22 cellular contexts compared by ENCODE assay signal in genomic region chr3:23822559-23822958, GRCh38. TPM values are rescaled to one million over a fixed set of nuclear protein-coding genes. Genes with fewer than 3 reads are reported as not detected.
A peak's percentile ranks its signal among the peaks of the same experiment; 100 is the strongest.
DNase-seq lines count a peak whose midpoint lies in the region; FAIRE-seq and TF ChIP-seq lines count a peak whose summit lies in the region.
"Had no signal": no experiment of that assay in that cellular context is flagged by ENCODE, and none has a peak within 500 bp of the region (broad histone marks: within the 10 kb centered on the region; RNA-seq: fewer than 3 reads in every experiment).

No MANE protein-coding gene starts in this region.

- H3K9me3 Mint-ChIP-seq in chondrocyte (ENCODE audit: low read depth) = no peaks in the 10 kb centered on the region
- H3K9me3 Mint-ChIP-seq: CD4-positive, alpha-beta T cell; CD8-positive, alpha-beta memory T cell had no signal

- H3K9me3 ChIP-seq in BLaER1 (no peaks in the 10 kb centered on the region), Karpas-422 (ENCODE audit: low read length) (no peaks in the 10 kb centered on the region)
- H3K9me3 ChIP-seq: BLaER1 treated with 17β-estradiol and CSF1 and Interleukin-3, amounts not matched to agents 10 nM and 100 nM had no signal

- no peak for FAIRE-seq in GM19239 (lab: Jason Lieb, UNC)
- FAIRE-seq: D721Med, GM12891, GM18507, H1 had no signal

- H3K27ac ChIP-seq in BLaER1 = no peak overlapping the region
- 0 out of 2 replicates have a peak overlapping the region, but pooled peaks have one; percentile 40 for H3K27ac ChIP-seq in Karpas-422 (ENCODE audit: low read length)
- H3K27ac ChIP-seq in VCaP = peak overlapping the region; percentile 56
- H3K27ac ChIP-seq: BLaER1 treated with 17β-estradiol and CSF1 and Interleukin-3, amounts not matched to agents 10 nM and 100 nM had no signal

- H3K4me1 Mint-ChIP-seq in chondrocyte (ENCODE audit: low read depth) = peaks cover 57% of the 10 kb centered on the region

- H3K79me2 ChIP-seq in Karpas-422 (ENCODE audit: low read length) = peaks cover 98% of the 10 kb centered on the region

- H2AFZ ChIP-seq in Karpas-422 (ENCODE audit: low read length) = no peak overlapping the region

- H3K27ac Mint-ChIP-seq in chondrocyte (ENCODE audit: unreplicated experiment) = peak overlapping the region; percentile 9
- H3K27ac Mint-ChIP-seq: B cell; CD4-positive, alpha-beta T cell; CD8-positive, alpha-beta memory T cell had no signal

- DNase-seq in Karpas-422 = no peak
- DNase-seq in chondrocyte (ENCODE audit: low spot score) = no peak
- no peak for DNase-seq in activated CD8-positive, alpha-beta memory T cell treated with anti-CD3 and anti-CD28 coated beads, Interleukin-2, amount 50 U/mL, for 4 hours
- no peak for DNase-seq in NOMO-1 treated with DMSO at 0.1 percent for 48 hours (lab: John Stamatoyannopoulos, UW; ENCODE audit: unreplicated experiment)
- no peak for DNase-seq in GM19239 (ENCODE audit: insufficient read length, low spot score)
- DNase-seq: CD4-positive, alpha-beta T cell; CD8-positive, alpha-beta memory T cell; DMS 273 treated with DMSO at 0.1 percent for 48 hours; DMS79; EL; GDM1; H7; HCEC 1CT had no signal

- H3K36me3 ChIP-seq in BLaER1 (peaks cover 51% of the 10 kb centered on the region), Karpas-422 (ENCODE audit: insufficient read depth, low read length) (peaks cover 11% of the 10 kb centered on the region; the same call in 1 of the 2 replicates)

- no peak overlapping the region for H3K9ac ChIP-seq in BLaER1
- H3K9ac ChIP-seq in Karpas-422 (ENCODE audit: low read length) = no peak overlapping the region
- H3K9ac ChIP-seq: BLaER1 treated with 17β-estradiol and CSF1 and Interleukin-3, amounts not matched to agents 10 nM and 100 nM had no signal

- no peaks in the 10 kb centered on the region for H3K27me3 ChIP-seq in BLaER1
- no peaks in the 10 kb centered on the region for H3K27me3 ChIP-seq in Karpas-422 (ENCODE audit: low read length)
- H3K27me3 ChIP-seq: BLaER1 treated with 17β-estradiol and CSF1 and Interleukin-3, amounts not matched to agents 10 nM and 100 nM had no signal

- H3K27me3 Mint-ChIP-seq in chondrocyte (ENCODE audit: low read depth) = no peaks in the 10 kb centered on the region
- H3K27me3 Mint-ChIP-seq: B cell; CD4-positive, alpha-beta T cell; CD8-positive, alpha-beta memory T cell had no signal

- H4K20me1 ChIP-seq in BLaER1 (peaks cover 100% of the 10 kb centered on the region), Karpas-422 (ENCODE audit: insufficient read depth, low read depth, low read length) (peaks cover 61% of the 10 kb centered on the region)

- no peak overlapping the region for H3K4me3 ChIP-seq in BLaER1
- H3K4me3 ChIP-seq in Karpas-422 (ENCODE audit: low read length) = no peak overlapping the region
- H3K4me3 ChIP-seq: BLaER1 treated with 17β-estradiol and CSF1 and Interleukin-3, amounts not matched to agents 10 nM and 100 nM had no signal

- H3K4me2 ChIP-seq in BLaER1 (peak overlapping the region; percentile 17; the same call in 1 of the 2 replicates), Karpas-422 (ENCODE audit: low read depth, low read length, poor library complexity, severe bottlenecking) (no peak overlapping the region)

- H3K4me1 ChIP-seq in BLaER1 (peaks cover 96% of the 10 kb centered on the region), Karpas-422 (ENCODE audit: low read length) (peaks cover 93% of the 10 kb centered on the region)

- H3K36me3 Mint-ChIP-seq in chondrocyte (ENCODE audit: low read depth) = peaks cover 4% of the 10 kb centered on the region

- TF ChIP-seq CTCF in VCaP (conservative IDR thresholded peaks at IDR 0.05) (no peak), chondrocyte (IDR thresholded peaks at IDR 0.05) (no peak)

- H3K4me3 Mint-ChIP-seq in chondrocyte (ENCODE audit: unreplicated experiment) = no peak overlapping the region
- H3K4me3 Mint-ChIP-seq: B cell; CD14-positive monocyte; CD4-positive, alpha-beta T cell; CD8-positive, alpha-beta memory T cell had no signal

- H3K9me2 ChIP-seq in Karpas-422 (replicated peaks; ENCODE audit: insufficient read depth, low read length) = no peaks in the 10 kb centered on the region

RNA-seq across cellular contexts. Expression of gene UBE2E1, which starts 16.8 kb away (rescaled TPM):
- total RNA-seq in Karpas-422 (2014; rRNA removed; shearing (Covaris generic); ENCODE audit: low replicate concordance) = 104 and 200 TPM in 2 replicates
- total RNA-seq in chondrocyte = 72.3 to 103 TPM (median 101 TPM) in 3 replicates
